Comparison of ENCODE assay signal across 9 cellular contexts in genomic region chr11:47394322-47395224, GRCh38. TPM values are rescaled to one million over a fixed set of nuclear protein-coding genes. Genes with fewer than 3 reads are reported as not detected.
DNase-seq lines count a peak whose midpoint lies in the region; ATAC-seq and TF ChIP-seq lines count a peak whose summit lies in the region.
"Had no signal": no experiment of that assay in that cellular context is flagged by ENCODE, and none has a peak within 500 bp of the region (broad histone marks: within the 10 kb centered on the region; RNA-seq: fewer than 3 reads in every experiment).

No MANE protein-coding gene starts in this region.

- DNase-seq in NK-92 treated with Interleukin-12 subunit alpha and Interleukin-12 subunit beta, amount 100 ng/mL, for 24 hours (lab: John Stamatoyannopoulos, UW): peak; percentile 63
- DNase-seq in NK-92 (lab: John Stamatoyannopoulos, UW; ENCODE audit: unreplicated experiment) (no peak), SKM-1 treated with dmso at 0.1 percent for 144 hours (lab: John Stamatoyannopoulos, UW; ENCODE audit: unreplicated experiment) (peak; percentile 79), ascending aorta (ENCODE audit: low spot score in 2 of 2) (peak in 1 of 2 donors; percentile 80), memory B cell (ENCODE audit: low spot score in 2 of 2) (no peak), NCI-H187 (lab: John Stamatoyannopoulos, UW) (no peak)

- no peaks in the 10 kb centered on the region for H3K27me3 Mint-ChIP-seq in memory B cell

- H3K9ac ChIP-seq in subcutaneous abdominal adipose tissue (ENCODE audit: low read length in 5 of 5): peak overlapping the region in 4 of 5 donors; percentile 64 to 83 (median 76)

- H3K9me3 ChIP-seq in ascending aorta (no peaks in the 10 kb centered on the region), subcutaneous abdominal adipose tissue (ENCODE audit: control insufficient read depth in 5 of 5, low read length in 5 of 5) (no peaks in the 10 kb centered on the region)

- H3K36me3 ChIP-seq in ascending aorta (no peaks in the 10 kb centered on the region), subcutaneous abdominal adipose tissue (ENCODE audit: control insufficient read depth in 5 of 5, insufficient read depth in 5 of 5, low read length in 5 of 5) (no peaks in the 10 kb centered on the region)

- ATAC-seq in memory B cell (ENCODE audit: low read depth) (peak; percentile 82), HG03280 (IDR thresholded peaks at IDR 0.05; ENCODE audit: unreplicated experiment) (no peak)

- no peaks in the 10 kb centered on the region for H3K36me3 Mint-ChIP-seq in memory B cell

- no peaks in the 10 kb centered on the region for H3K9me3 Mint-ChIP-seq in memory B cell

- no peaks in the 10 kb centered on the region for H3K27me3 ChIP-seq in ascending aorta
- peaks cover 0 to 2% (median 0%) of the 10 kb centered on the region in 5 donors for H3K27me3 ChIP-seq in subcutaneous abdominal adipose tissue (ENCODE audit: control insufficient read depth in 5 of 5, insufficient read depth in 4 of 5, low read length in 5 of 5)

- H3K27ac ChIP-seq in ascending aorta: peak overlapping the region; percentile 76 to 80
- H3K27ac ChIP-seq in subcutaneous abdominal adipose tissue (ENCODE audit: low read depth, low read length): peak overlapping the region; percentile 88
- H3K27ac ChIP-seq: 22Rv1 had no signal

- peak overlapping the region; percentile 87 for H3K27ac Mint-ChIP-seq in memory B cell

- H3K4me3 Mint-ChIP-seq in memory B cell: peak overlapping the region; percentile 78

- H3K4me3 ChIP-seq in ascending aorta (peak overlapping the region in 1 of 2 donors; percentile 11), subcutaneous abdominal adipose tissue (ENCODE audit: low read depth in 1 of 5, low read length in 5 of 5) (peak overlapping the region in 4 of 5 donors; percentile 13 to 55 (median 28))

- no peaks in the 10 kb centered on the region for H3K4me1 ChIP-seq in ascending aorta
- peaks cover 0 to 62% (median 32%) of the 10 kb centered on the region in 5 donors for H3K4me1 ChIP-seq in subcutaneous abdominal adipose tissue (ENCODE audit: control insufficient read depth in 5 of 5, insufficient read depth in 5 of 5, low read length in 5 of 5)

- intact Hi-C loops in ascending aorta (cut with DNase I): no loop called here

- peaks cover 40% of the 10 kb centered on the region for H3K4me1 Mint-ChIP-seq in memory B cell

- no peak for TF ChIP-seq CTCF in ascending aorta (IDR thresholded peaks at IDR 0.05)

RNA-seq across cellular contexts. Expression of gene SLC39A13, which starts 13.8 kb away (rescaled TPM):
- total RNA-seq in ascending aorta: 246 TPM

RNA-seq across cellular contexts. Expression of gene SPI1, which starts 16.2 kb away (rescaled TPM):
- total RNA-seq in ascending aorta: 98.2 TPM

RNA-seq across cellular contexts. Expression of gene PSMC3, which starts 31.7 kb away (rescaled TPM):
- total RNA-seq in ascending aorta: 34.8 TPM

RNA-seq across cellular contexts. Expression of gene MYBPC3, which starts 42.1 kb away (rescaled TPM):
- total RNA-seq in ascending aorta: not detected

RNA-seq across cellular contexts. Expression of gene RAPSN, which starts 54.4 kb away (rescaled TPM):
- not detected for total RNA-seq in ascending aorta

Comparison
In these comparisons a context has a peak if more than half of its experiments do, and no peak if none do; other contexts are left out.
1. DNase-seq: peak in NK-92 treated with Interleukin-12 subunit alpha and Interleukin-12 subunit beta, amount 100 ng/mL, for 24 hours (single experiment) and SKM-1 treated with dmso at 0.1 percent for 144 hours (single experiment); none in NK-92 (single experiment), memory B cell (0 of 2) and NCI-H187 (0 of 2).